In genomic region chr15:89356634-89357298, GRCh38 we compare ENCODE assay signal across 1 cellular context.
TF ChIP-seq lines count a peak whose summit lies in the region.

No MANE protein-coding gene starts in this region.

TF ChIP-seq in HEK293, 187 proteins besides CTCF, POLR2A, EP300 and RAD21 (continued from another document):
- TF ChIP-seq, protein P1, sequence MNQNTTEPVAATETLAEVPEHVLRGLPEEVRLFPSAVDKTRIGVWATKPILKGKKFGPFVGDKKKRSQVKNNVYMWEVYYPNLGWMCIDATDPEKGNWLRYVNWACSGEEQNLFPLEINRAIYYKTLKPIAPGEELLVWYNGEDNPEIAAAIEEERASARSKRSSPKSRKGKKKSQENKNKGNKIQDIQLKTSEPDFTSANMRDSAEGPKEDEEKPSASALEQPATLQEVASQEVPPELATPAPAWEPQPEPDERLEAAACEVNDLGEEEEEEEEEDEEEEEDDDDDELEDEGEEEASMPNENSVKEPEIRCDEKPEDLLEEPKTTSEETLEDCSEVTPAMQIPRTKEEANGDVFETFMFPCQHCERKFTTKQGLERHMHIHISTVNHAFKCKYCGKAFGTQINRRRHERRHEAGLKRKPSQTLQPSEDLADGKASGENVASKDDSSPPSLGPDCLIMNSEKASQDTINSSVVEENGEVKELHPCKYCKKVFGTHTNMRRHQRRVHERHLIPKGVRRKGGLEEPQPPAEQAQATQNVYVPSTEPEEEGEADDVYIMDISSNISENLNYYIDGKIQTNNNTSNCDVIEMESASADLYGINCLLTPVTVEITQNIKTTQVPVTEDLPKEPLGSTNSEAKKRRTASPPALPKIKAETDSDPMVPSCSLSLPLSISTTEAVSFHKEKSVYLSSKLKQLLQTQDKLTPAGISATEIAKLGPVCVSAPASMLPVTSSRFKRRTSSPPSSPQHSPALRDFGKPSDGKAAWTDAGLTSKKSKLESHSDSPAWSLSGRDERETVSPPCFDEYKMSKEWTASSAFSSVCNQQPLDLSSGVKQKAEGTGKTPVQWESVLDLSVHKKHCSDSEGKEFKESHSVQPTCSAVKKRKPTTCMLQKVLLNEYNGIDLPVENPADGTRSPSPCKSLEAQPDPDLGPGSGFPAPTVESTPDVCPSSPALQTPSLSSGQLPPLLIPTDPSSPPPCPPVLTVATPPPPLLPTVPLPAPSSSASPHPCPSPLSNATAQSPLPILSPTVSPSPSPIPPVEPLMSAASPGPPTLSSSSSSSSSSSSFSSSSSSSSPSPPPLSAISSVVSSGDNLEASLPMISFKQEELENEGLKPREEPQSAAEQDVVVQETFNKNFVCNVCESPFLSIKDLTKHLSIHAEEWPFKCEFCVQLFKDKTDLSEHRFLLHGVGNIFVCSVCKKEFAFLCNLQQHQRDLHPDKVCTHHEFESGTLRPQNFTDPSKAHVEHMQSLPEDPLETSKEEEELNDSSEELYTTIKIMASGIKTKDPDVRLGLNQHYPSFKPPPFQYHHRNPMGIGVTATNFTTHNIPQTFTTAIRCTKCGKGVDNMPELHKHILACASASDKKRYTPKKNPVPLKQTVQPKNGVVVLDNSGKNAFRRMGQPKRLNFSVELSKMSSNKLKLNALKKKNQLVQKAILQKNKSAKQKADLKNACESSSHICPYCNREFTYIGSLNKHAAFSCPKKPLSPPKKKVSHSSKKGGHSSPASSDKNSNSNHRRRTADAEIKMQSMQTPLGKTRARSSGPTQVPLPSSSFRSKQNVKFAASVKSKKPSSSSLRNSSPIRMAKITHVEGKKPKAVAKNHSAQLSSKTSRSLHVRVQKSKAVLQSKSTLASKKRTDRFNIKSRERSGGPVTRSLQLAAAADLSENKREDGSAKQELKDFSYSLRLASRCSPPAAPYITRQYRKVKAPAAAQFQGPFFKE (tag by site-specific recombination; IDR thresholded peaks at IDR 0.05; ENCODE audit: borderline replicate concordance): no peak
- TF ChIP-seq HOXA7 (CRISPR knock-in tag; IDR thresholded peaks at IDR 0.05; ENCODE audit: borderline replicate concordance) (no peak), ZFHX2 (tag by site-specific recombination; conservative IDR thresholded peaks at IDR 0.05) (no peak), ZBTB17 (tag by site-specific recombination; IDR thresholded peaks at IDR 0.05) (no peak), ZNF510 (tag by site-specific recombination; IDR thresholded peaks at IDR 0.05; ENCODE audit: insufficient replicate concordance) (no peak), ZNF121 (tag by site-specific recombination; IDR thresholded peaks at IDR 0.05) (no peak), ZNF501 (tag by site-specific recombination; IDR thresholded peaks at IDR 0.05) (no peak), ZNF350 (tag by site-specific recombination; IDR thresholded peaks at IDR 0.05) (no peak), ZNF311 (tag by site-specific recombination; IDR thresholded peaks at IDR 0.05; ENCODE audit: borderline replicate concordance) (no peak), REST (tag by site-specific recombination; IDR thresholded peaks at IDR 0.05) (no peak), ZNF394 (tag by site-specific recombination; IDR thresholded peaks at IDR 0.05; ENCODE audit: borderline replicate concordance) (no peak), ZNF23 (tag by site-specific recombination; IDR thresholded peaks at IDR 0.05; ENCODE audit: borderline replicate concordance) (no peak), IKZF3 (tag by site-specific recombination; IDR thresholded peaks at IDR 0.05) (no peak), GLI2 (tag by site-specific recombination; IDR thresholded peaks at IDR 0.05; ENCODE audit: borderline replicate concordance, low read depth) (no peak)
